1 cellular context compared by ENCODE assay signal in the genomic region with DNA sequence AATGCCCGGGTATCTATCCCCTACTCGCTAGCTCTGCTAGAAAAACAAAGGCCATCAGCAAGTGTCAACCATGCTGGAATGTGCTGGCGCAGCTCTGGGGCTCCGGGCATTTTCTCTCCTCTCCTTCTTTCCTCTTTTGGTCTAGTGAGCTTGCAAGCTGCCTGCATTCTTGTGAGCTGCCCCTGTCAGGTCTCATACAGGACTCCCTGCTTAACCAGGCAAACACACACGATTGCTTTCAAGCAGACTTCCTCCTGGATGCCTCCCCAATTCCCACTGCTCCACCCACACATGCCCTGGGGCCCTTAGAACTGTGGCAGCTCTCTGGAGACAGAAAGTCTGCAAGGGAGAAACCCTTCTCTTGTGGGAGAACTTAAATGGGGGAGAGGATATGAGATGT.
TF ChIP-seq lines count a peak whose summit lies in the region.

No MANE protein-coding gene starts in this region.

TF ChIP-seq in SK-N-SH, 30 proteins besides CTCF, POLR2A, EP300 and RAD21 (continued from another document):
- TF ChIP-seq, protein P1, sequence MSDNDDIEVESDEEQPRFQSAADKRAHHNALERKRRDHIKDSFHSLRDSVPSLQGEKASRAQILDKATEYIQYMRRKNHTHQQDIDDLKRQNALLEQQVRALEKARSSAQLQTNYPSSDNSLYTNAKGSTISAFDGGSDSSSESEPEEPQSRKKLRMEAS (IDR thresholded peaks at IDR 0.05; ENCODE audit: low read depth): no peak
- TF ChIP-seq, protein P2, sequence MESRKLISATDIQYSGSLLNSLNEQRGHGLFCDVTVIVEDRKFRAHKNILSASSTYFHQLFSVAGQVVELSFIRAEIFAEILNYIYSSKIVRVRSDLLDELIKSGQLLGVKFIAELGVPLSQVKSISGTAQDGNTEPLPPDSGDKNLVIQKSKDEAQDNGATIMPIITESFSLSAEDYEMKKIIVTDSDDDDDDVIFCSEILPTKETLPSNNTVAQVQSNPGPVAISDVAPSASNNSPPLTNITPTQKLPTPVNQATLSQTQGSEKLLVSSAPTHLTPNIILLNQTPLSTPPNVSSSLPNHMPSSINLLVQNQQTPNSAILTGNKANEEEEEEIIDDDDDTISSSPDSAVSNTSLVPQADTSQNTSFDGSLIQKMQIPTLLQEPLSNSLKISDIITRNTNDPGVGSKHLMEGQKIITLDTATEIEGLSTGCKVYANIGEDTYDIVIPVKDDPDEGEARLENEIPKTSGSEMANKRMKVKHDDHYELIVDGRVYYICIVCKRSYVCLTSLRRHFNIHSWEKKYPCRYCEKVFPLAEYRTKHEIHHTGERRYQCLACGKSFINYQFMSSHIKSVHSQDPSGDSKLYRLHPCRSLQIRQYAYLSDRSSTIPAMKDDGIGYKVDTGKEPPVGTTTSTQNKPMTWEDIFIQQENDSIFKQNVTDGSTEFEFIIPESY (IDR thresholded peaks at IDR 0.05; ENCODE audit: borderline replicate concordance, low read depth): no peak
- no peak for TF ChIP-seq RCOR1 (IDR thresholded peaks at IDR 0.05; ENCODE audit: low read length)
